1 cellular context compared by ENCODE assay signal in the genomic region with DNA sequence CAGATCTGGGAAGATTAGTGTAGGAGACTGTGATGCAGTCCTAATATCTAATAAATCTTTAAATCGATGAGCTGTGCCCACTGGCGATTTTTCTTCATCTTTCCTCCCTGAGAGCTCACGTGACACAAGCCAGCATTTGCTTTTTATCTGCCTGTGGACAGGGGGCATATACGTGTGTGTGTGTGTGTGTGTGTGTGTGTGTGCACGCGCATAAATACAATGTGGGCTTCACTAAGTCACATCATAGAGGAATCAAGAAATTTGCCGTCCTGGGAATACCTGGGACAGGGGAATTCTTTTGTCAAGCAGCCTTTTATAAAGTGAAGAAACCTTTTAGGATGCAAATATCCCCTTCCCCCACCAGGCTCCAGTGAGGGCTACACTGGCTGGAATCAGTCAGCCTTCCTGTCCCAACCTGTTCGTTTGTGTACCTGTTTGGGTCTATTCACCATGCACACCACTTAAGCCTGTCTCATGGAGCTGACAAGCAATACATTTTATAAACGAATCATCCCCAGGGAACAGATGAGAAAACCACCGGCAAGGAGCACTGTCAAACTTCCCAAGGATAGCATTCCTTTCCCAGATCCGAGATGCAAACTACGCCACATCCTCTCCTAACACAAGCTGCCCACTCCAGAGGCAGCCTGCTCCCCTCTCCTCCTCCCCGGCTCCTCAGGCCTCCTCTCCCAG.
TF ChIP-seq lines count a peak whose summit lies in the region.

No MANE protein-coding gene starts in this region.

TF ChIP-seq in K562, 482 proteins besides CTCF, POLR2A, EP300 and RAD21:
- TF ChIP-seq, protein P1, sequence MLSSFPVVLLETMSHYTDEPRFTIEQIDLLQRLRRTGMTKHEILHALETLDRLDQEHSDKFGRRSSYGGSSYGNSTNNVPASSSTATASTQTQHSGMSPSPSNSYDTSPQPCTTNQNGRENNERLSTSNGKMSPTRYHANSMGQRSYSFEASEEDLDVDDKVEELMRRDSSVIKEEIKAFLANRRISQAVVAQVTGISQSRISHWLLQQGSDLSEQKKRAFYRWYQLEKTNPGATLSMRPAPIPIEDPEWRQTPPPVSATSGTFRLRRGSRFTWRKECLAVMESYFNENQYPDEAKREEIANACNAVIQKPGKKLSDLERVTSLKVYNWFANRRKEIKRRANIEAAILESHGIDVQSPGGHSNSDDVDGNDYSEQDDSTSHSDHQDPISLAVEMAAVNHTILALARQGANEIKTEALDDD (IDR thresholded peaks at IDR 0.05), result no peak
- TF ChIP-seq ZNF384 (IDR thresholded peaks at IDR 0.05; ENCODE audit: low read depth, low read length), result no peak
- TF ChIP-seq, protein P2, sequence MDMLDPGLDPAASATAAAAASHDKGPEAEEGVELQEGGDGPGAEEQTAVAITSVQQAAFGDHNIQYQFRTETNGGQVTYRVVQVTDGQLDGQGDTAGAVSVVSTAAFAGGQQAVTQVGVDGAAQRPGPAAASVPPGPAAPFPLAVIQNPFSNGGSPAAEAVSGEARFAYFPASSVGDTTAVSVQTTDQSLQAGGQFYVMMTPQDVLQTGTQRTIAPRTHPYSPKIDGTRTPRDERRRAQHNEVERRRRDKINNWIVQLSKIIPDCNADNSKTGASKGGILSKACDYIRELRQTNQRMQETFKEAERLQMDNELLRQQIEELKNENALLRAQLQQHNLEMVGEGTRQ (CRISPR knock-in tag; IDR thresholded peaks at IDR 0.05), result peak; percentile 18; the same call in 1 of the 2 replicates
- TF ChIP-seq, protein P3, sequence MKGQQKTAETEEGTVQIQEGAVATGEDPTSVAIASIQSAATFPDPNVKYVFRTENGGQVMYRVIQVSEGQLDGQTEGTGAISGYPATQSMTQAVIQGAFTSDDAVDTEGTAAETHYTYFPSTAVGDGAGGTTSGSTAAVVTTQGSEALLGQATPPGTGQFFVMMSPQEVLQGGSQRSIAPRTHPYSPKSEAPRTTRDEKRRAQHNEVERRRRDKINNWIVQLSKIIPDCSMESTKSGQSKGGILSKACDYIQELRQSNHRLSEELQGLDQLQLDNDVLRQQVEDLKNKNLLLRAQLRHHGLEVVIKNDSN (CRISPR knock-in tag; IDR thresholded peaks at IDR 0.05), result no peak
- TF ChIP-seq, protein P4, sequence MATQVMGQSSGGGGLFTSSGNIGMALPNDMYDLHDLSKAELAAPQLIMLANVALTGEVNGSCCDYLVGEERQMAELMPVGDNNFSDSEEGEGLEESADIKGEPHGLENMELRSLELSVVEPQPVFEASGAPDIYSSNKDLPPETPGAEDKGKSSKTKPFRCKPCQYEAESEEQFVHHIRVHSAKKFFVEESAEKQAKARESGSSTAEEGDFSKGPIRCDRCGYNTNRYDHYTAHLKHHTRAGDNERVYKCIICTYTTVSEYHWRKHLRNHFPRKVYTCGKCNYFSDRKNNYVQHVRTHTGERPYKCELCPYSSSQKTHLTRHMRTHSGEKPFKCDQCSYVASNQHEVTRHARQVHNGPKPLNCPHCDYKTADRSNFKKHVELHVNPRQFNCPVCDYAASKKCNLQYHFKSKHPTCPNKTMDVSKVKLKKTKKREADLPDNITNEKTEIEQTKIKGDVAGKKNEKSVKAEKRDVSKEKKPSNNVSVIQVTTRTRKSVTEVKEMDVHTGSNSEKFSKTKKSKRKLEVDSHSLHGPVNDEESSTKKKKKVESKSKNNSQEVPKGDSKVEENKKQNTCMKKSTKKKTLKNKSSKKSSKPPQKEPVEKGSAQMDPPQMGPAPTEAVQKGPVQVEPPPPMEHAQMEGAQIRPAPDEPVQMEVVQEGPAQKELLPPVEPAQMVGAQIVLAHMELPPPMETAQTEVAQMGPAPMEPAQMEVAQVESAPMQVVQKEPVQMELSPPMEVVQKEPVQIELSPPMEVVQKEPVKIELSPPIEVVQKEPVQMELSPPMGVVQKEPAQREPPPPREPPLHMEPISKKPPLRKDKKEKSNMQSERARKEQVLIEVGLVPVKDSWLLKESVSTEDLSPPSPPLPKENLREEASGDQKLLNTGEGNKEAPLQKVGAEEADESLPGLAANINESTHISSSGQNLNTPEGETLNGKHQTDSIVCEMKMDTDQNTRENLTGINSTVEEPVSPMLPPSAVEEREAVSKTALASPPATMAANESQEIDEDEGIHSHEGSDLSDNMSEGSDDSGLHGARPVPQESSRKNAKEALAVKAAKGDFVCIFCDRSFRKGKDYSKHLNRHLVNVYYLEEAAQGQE (CRISPR knock-in tag; IDR thresholded peaks at IDR 0.05; ENCODE audit: low read depth), result no peak
- TF ChIP-seq, protein P5, sequence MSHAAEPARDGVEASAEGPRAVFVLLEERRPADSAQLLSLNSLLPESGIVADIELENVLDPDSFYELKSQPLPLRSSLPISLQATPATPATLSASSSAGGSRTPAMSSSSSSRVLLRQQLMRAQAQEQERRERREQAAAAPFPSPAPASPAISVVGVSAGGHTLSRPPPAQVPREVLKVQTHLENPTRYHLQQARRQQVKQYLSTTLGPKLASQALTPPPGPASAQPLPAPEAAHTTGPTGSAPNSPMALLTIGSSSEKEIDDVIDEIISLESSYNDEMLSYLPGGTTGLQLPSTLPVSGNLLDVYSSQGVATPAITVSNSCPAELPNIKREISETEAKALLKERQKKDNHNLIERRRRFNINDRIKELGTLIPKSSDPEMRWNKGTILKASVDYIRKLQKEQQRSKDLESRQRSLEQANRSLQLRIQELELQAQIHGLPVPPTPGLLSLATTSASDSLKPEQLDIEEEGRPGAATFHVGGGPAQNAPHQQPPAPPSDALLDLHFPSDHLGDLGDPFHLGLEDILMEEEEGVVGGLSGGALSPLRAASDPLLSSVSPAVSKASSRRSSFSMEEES (CRISPR knock-in tag; IDR thresholded peaks at IDR 0.05), result 0 out of 2 replicates have a peak, but pooled peaks have one; percentile 37
- TF ChIP-seq, protein P6, sequence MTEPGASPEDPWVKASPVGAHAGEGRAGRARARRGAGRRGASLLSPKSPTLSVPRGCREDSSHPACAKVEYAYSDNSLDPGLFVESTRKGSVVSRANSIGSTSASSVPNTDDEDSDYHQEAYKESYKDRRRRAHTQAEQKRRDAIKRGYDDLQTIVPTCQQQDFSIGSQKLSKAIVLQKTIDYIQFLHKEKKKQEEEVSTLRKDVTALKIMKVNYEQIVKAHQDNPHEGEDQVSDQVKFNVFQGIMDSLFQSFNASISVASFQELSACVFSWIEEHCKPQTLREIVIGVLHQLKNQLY (CRISPR knock-in tag; conservative IDR thresholded peaks at IDR 0.05), result no peak
- TF ChIP-seq SMARCB1 (IDR thresholded peaks at IDR 0.05; ENCODE audit: insufficient read length, low read depth), result no peak
- TF ChIP-seq FOXA3 (CRISPR knock-in tag; conservative IDR thresholded peaks at IDR 0.05 in 1 of 2, IDR thresholded peaks at IDR 0.05 in 1 of 2), result no peak
- TF ChIP-seq, protein P7, sequence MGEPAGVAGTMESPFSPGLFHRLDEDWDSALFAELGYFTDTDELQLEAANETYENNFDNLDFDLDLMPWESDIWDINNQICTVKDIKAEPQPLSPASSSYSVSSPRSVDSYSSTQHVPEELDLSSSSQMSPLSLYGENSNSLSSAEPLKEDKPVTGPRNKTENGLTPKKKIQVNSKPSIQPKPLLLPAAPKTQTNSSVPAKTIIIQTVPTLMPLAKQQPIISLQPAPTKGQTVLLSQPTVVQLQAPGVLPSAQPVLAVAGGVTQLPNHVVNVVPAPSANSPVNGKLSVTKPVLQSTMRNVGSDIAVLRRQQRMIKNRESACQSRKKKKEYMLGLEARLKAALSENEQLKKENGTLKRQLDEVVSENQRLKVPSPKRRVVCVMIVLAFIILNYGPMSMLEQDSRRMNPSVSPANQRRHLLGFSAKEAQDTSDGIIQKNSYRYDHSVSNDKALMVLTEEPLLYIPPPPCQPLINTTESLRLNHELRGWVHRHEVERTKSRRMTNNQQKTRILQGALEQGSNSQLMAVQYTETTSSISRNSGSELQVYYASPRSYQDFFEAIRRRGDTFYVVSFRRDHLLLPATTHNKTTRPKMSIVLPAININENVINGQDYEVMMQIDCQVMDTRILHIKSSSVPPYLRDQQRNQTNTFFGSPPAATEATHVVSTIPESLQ (CRISPR knock-in tag; IDR thresholded peaks at IDR 0.05), result no peak
- no peak for TF ChIP-seq ZNF263 (CRISPR knock-in tag; IDR thresholded peaks at IDR 0.05; ENCODE audit: borderline replicate concordance)
- TF ChIP-seq PTRF (tag; IDR thresholded peaks at IDR 0.05), result no peak
